In genomic region chr5:126635585-126635984, GRCh38 we compare ENCODE assay signal across 2 cellular contexts.
TF ChIP-seq lines count a peak whose summit lies in the region.

No MANE protein-coding gene starts in this region.

TF ChIP-seq in HepG2, 621 proteins besides CTCF, POLR2A, EP300 and RAD21:
- TF ChIP-seq ZNF121 (CRISPR knock-in tag; IDR thresholded peaks at IDR 0.05) = peak; percentile 72
- no peak for TF ChIP-seq TARDBP (CRISPR knock-in tag; IDR thresholded peaks at IDR 0.05)
TF ChIP-seq in HepG2: peak in this region for 1.

TF ChIP-seq in WTC11, 78 proteins besides CTCF, POLR2A, EP300 and RAD21:
- TF ChIP-seq GTF2I (CRISPR knock-in tag; conservative IDR thresholded peaks at IDR 0.05) (0 out of 2 replicates have a peak, but pooled peaks have one; percentile 32), ZSCAN18 (CRISPR knock-in tag; IDR thresholded peaks at IDR 0.05) (no peak), TEAD4 (CRISPR knock-in tag; IDR thresholded peaks at IDR 0.05) (no peak), NFATC4 (CRISPR knock-in tag; IDR thresholded peaks at IDR 0.05) (no peak), ZNF232 (CRISPR knock-in tag; IDR thresholded peaks at IDR 0.05) (no peak), JUN (CRISPR knock-in tag; IDR thresholded peaks at IDR 0.05) (no peak), NR1H2 (CRISPR knock-in tag; IDR thresholded peaks at IDR 0.05) (no peak), NFE2L1 (CRISPR knock-in tag; IDR thresholded peaks at IDR 0.05) (no peak), ZNF121 (CRISPR knock-in tag; IDR thresholded peaks at IDR 0.05) (peak; percentile 52; the same call in 1 of the 2 replicates), ETV6 (CRISPR knock-in tag; IDR thresholded peaks at IDR 0.05) (no peak), SMAD4 (CRISPR knock-in tag; IDR thresholded peaks at IDR 0.05) (no peak), ZNF317 (CRISPR knock-in tag; IDR thresholded peaks at IDR 0.05; ENCODE audit: borderline replicate concordance, low read depth) (no peak), KAT7 (CRISPR knock-in tag; IDR thresholded peaks at IDR 0.05; ENCODE audit: borderline replicate concordance) (no peak)
- TF ChIP-seq, protein P1, sequence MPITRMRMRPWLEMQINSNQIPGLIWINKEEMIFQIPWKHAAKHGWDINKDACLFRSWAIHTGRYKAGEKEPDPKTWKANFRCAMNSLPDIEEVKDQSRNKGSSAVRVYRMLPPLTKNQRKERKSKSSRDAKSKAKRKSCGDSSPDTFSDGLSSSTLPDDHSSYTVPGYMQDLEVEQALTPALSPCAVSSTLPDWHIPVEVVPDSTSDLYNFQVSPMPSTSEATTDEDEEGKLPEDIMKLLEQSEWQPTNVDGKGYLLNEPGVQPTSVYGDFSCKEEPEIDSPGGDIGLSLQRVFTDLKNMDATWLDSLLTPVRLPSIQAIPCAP (CRISPR knock-in tag; IDR thresholded peaks at IDR 0.05) = no peak
- TF ChIP-seq, protein P2, sequence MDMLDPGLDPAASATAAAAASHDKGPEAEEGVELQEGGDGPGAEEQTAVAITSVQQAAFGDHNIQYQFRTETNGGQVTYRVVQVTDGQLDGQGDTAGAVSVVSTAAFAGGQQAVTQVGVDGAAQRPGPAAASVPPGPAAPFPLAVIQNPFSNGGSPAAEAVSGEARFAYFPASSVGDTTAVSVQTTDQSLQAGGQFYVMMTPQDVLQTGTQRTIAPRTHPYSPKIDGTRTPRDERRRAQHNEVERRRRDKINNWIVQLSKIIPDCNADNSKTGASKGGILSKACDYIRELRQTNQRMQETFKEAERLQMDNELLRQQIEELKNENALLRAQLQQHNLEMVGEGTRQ (CRISPR knock-in tag; IDR thresholded peaks at IDR 0.05) = no peak
- TF ChIP-seq, protein P3, sequence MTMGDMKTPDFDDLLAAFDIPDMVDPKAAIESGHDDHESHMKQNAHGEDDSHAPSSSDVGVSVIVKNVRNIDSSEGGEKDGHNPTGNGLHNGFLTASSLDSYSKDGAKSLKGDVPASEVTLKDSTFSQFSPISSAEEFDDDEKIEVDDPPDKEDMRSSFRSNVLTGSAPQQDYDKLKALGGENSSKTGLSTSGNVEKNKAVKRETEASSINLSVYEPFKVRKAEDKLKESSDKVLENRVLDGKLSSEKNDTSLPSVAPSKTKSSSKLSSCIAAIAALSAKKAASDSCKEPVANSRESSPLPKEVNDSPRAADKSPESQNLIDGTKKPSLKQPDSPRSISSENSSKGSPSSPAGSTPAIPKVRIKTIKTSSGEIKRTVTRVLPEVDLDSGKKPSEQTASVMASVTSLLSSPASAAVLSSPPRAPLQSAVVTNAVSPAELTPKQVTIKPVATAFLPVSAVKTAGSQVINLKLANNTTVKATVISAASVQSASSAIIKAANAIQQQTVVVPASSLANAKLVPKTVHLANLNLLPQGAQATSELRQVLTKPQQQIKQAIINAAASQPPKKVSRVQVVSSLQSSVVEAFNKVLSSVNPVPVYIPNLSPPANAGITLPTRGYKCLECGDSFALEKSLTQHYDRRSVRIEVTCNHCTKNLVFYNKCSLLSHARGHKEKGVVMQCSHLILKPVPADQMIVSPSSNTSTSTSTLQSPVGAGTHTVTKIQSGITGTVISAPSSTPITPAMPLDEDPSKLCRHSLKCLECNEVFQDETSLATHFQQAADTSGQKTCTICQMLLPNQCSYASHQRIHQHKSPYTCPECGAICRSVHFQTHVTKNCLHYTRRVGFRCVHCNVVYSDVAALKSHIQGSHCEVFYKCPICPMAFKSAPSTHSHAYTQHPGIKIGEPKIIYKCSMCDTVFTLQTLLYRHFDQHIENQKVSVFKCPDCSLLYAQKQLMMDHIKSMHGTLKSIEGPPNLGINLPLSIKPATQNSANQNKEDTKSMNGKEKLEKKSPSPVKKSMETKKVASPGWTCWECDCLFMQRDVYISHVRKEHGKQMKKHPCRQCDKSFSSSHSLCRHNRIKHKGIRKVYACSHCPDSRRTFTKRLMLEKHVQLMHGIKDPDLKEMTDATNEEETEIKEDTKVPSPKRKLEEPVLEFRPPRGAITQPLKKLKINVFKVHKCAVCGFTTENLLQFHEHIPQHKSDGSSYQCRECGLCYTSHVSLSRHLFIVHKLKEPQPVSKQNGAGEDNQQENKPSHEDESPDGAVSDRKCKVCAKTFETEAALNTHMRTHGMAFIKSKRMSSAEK (CRISPR knock-in tag; IDR thresholded peaks at IDR 0.05; ENCODE audit: borderline replicate concordance) = no peak
